In the genomic region with DNA sequence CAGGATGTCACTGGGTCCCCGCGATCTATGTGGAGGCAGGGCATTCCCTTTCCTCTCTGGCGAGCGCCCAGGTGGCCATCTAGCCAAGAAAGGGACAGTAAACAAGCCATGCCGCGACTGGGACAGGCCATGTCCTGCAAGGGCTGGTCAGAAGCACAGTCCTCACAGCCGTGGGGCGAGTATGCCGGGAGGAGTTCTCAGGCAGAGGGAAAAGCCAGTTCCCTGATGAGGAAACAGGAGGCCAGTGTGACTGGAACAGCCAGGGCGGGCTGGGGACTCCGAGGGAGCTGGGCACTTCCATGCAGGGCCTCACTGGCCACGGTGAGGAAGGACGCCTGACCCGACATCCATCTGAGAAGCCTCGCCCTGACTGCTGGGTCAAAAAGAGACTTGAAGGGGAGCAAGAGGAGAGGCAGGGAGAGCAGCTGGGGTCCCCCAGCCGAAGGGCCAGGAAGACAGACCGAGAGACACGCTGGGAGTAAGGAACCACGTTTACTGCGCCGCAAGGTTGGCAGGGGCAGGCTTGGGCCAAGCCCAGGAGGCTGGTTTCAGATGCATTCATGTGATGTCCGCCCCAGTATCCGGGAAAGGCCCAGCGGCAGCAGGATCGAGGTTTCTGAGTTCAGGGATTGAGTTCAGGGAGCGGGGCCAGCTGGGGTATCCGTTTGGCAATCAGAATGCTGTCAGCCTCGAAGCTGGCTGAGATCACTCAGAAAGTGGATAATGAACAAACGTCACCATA, we compare ENCODE assay signal across 17 cellular contexts. TPM values are rescaled to one million over a fixed set of nuclear protein-coding genes. Genes with fewer than 3 reads are reported as not detected.
DNase-seq lines count a peak whose midpoint lies in the region; ATAC-seq and TF ChIP-seq lines count a peak whose summit lies in the region.
"Had no signal": no experiment of that assay in that cellular context is flagged by ENCODE, and none has a peak within 500 bp of the region (broad histone marks: within the 10 kb centered on the region; RNA-seq: fewer than 3 reads in every experiment).

No MANE protein-coding gene starts in this region.

- H3K27ac ChIP-seq in psoas muscle = peak overlapping the region; percentile 74
- H3K27ac ChIP-seq: BLaER1, left lung, RWPE1 had no signal

- DNase-seq in G401 (ENCODE audit: low spot score) (peak; percentile 69), islet precursor cell (peak; percentile 60), psoas muscle (peak in 1 of 2 donors; percentile 54), NCI-H1930 (lab: John Stamatoyannopoulos, UW) (no peak), SHP77 treated with DMSO at 0.1 percent for 48 hours (lab: John Stamatoyannopoulos, UW) (no peak)
- no peak for DNase-seq in activated T-helper 1 cell treated with anti-CD3 and anti-CD28 coated beads, Interleukin-12 subunit alpha, Interleukin-12 subunit beta, Interleukin-2, Interleukin-4 antibody, amounts not matched to agents 30 ng/mL and 10 ng/mL and 1 ng/mL, durations not matched to agents 14 hours and 24 hours and 36 hours (ENCODE audit: low spot score)
- DNase-seq: activated CD4-positive, alpha-beta memory T cell treated with anti-CD3 and anti-CD28 coated beads for 36 hours; activated gamma-delta T cell; NCI-H1417; NCI-H2107 had no signal

- no peaks in the 10 kb centered on the region for H3K27me3 ChIP-seq in psoas muscle (ENCODE audit: insufficient read depth in 3 of 3, low read length in 2 of 3)
- H3K27me3 ChIP-seq: BLaER1 had no signal

- H3K9me3 Mint-ChIP-seq in brain = peaks cover 0 to 5% (median 0%) of the 10 kb centered on the region in 5 experiments
- H3K9me3 Mint-ChIP-seq in activated T-helper 1 cell treated with anti-CD3 and anti-CD28 coated beads, Interleukin-12 subunit alpha, Interleukin-12 subunit beta, Interleukin-2, Interleukin-4 antibody, amounts not matched to agents 30 ng/mL and 10 ng/mL and 1 ng/mL, durations not matched to agents 14 hours and 24 hours and 36 hours = no peaks in the 10 kb centered on the region
- H3K9me3 Mint-ChIP-seq: activated CD4-positive, alpha-beta memory T cell treated with anti-CD3 and anti-CD28 coated beads for 36 hours had no signal

- no peaks in the 10 kb centered on the region for H3K36me3 Mint-ChIP-seq in brain
- no peaks in the 10 kb centered on the region for H3K36me3 Mint-ChIP-seq in activated T-helper 1 cell treated with anti-CD3 and anti-CD28 coated beads, Interleukin-12 subunit alpha, Interleukin-12 subunit beta, Interleukin-2, Interleukin-4 antibody, amounts not matched to agents 30 ng/mL and 10 ng/mL and 1 ng/mL, durations not matched to agents 14 hours and 24 hours and 36 hours (ENCODE audit: low read depth)
- H3K36me3 Mint-ChIP-seq: activated CD4-positive, alpha-beta memory T cell treated with anti-CD3 and anti-CD28 coated beads for 36 hours had no signal

- peaks cover 5% of the 10 kb centered on the region for H3K27me3 Mint-ChIP-seq in brain
- H3K27me3 Mint-ChIP-seq in activated T-helper 1 cell treated with anti-CD3 and anti-CD28 coated beads, Interleukin-12 subunit alpha, Interleukin-12 subunit beta, Interleukin-2, Interleukin-4 antibody, amounts not matched to agents 30 ng/mL and 10 ng/mL and 1 ng/mL, durations not matched to agents 14 hours and 24 hours and 36 hours (ENCODE audit: insufficient read depth) = peaks cover 1% of the 10 kb centered on the region
- H3K27me3 Mint-ChIP-seq: activated CD4-positive, alpha-beta memory T cell treated with anti-CD3 and anti-CD28 coated beads for 36 hours had no signal

- H3K4me3 Mint-ChIP-seq in brain = no peak overlapping the region
- no peak overlapping the region for H3K4me3 Mint-ChIP-seq in activated T-helper 1 cell treated with anti-CD3 and anti-CD28 coated beads, Interleukin-12 subunit alpha, Interleukin-12 subunit beta, Interleukin-2, Interleukin-4 antibody, amounts not matched to agents 30 ng/mL and 10 ng/mL and 1 ng/mL, durations not matched to agents 14 hours and 24 hours and 36 hours
- H3K4me3 Mint-ChIP-seq: activated CD4-positive, alpha-beta memory T cell treated with anti-CD3 and anti-CD28 coated beads for 36 hours had no signal

- H3K36me3 ChIP-seq in psoas muscle (ENCODE audit: insufficient read depth in 1 of 2, low read depth in 1 of 2) = no peaks in the 10 kb centered on the region
- H3K36me3 ChIP-seq: BLaER1, left lung had no signal

- H3K9me3 ChIP-seq in psoas muscle = no peaks in the 10 kb centered on the region
- H3K9me3 ChIP-seq: BLaER1, left lung had no signal

- 41 to 51% (median 44%) methylated on average over 27 to 29 of the region's 29 CpGs for WGBS in psoas muscle, 3 donors

- intact Hi-C loops in psoas muscle (cut with DNase I) = loop anchor here in 1 of 2 donors (2.0 kb wide), 1 partner anchor 213 kb away; no protein-coding TSS in a partner anchor
- intact Hi-C loops in activated T-helper 1 cell treated with anti-CD3 and anti-CD28 coated beads, Interleukin-12 subunit alpha, Interleukin-12 subunit beta, Interleukin-2, Interleukin-4 antibody, amounts not matched to agents 30 ng/mL and 10 ng/mL and 1 ng/mL, durations not matched to agents 14 hours and 24 hours and 36 hours (cut with micrococcal nuclease) = no loop called here

- H3K4me1 Mint-ChIP-seq in brain = peaks cover 11% of the 10 kb centered on the region
- H3K4me1 Mint-ChIP-seq in activated T-helper 1 cell treated with anti-CD3 and anti-CD28 coated beads, Interleukin-12 subunit alpha, Interleukin-12 subunit beta, Interleukin-2, Interleukin-4 antibody, amounts not matched to agents 30 ng/mL and 10 ng/mL and 1 ng/mL, durations not matched to agents 14 hours and 24 hours and 36 hours (ENCODE audit: low read depth) = no peaks in the 10 kb centered on the region

- no peak for TF ChIP-seq CTCF in brain (conservative IDR thresholded peaks at IDR 0.05)
- no peak for TF ChIP-seq CTCF in psoas muscle (IDR thresholded peaks at IDR 0.05)

- in situ Hi-C loops in G401 (cut with HindIII; ENCODE audit: low sequenced_read_pairs) = no loop called here

- ATAC-seq in psoas muscle (peak; percentile 18 to 49 (median 33)), HG03460 (IDR thresholded peaks at IDR 0.05; ENCODE audit: unreplicated experiment) (no peak)
- ATAC-seq: left lung had no signal

- peak overlapping the region in 3 of 5 experiments; percentile 36 to 74 (median 61) for H3K27ac Mint-ChIP-seq in brain
- H3K27ac Mint-ChIP-seq in activated T-helper 1 cell treated with anti-CD3 and anti-CD28 coated beads, Interleukin-12 subunit alpha, Interleukin-12 subunit beta, Interleukin-2, Interleukin-4 antibody, amounts not matched to agents 30 ng/mL and 10 ng/mL and 1 ng/mL, durations not matched to agents 14 hours and 24 hours and 36 hours = no peak overlapping the region
- H3K27ac Mint-ChIP-seq: activated CD4-positive, alpha-beta memory T cell treated with anti-CD3 and anti-CD28 coated beads for 36 hours had no signal

- peak overlapping the region; percentile 22 for H3K4me3 ChIP-seq in psoas muscle
- H3K4me3 ChIP-seq: BLaER1, left lung had no signal

- H3K4me1 ChIP-seq in psoas muscle = peaks cover 24% of the 10 kb centered on the region
- H3K4me1 ChIP-seq: left lung had no signal

RNA-seq across cellular contexts. Expression of a gene that starts 15.0 kb away (rescaled TPM):
- 1.5 TPM in 1 of 2 replicates, not detected in the other for total RNA-seq in G401 (2014; rRNA removed; shearing (Covaris generic))
- 0.71 TPM for polyA plus RNA-seq in brain (ENCODE audit: insufficient read depth, low read depth, low replicate concordance)
- not detected for total RNA-seq in psoas muscle
- polyA plus RNA-seq in psoas muscle = under 1 TPM in 2 of 3 donors, not detected in 1; 0.03 TPM
- total RNA-seq in activated T-helper 1 cell treated with anti-CD3 and anti-CD28 coated beads, Interleukin-12 subunit alpha, Interleukin-12 subunit beta, Interleukin-2, Interleukin-4 antibody, amounts not matched to agents 30 ng/mL and 10 ng/mL and 1 ng/mL, durations not matched to agents 14 hours and 24 hours and 36 hours = not detected in 2 replicates
- total RNA-seq: activated CD4-positive, alpha-beta memory T cell treated with anti-CD3 and anti-CD28 coated beads for 36 hours; Daoy; urinary bladder had no signal

RNA-seq across cellular contexts. Expression of a gene that starts 15.3 kb away (rescaled TPM):
- total RNA-seq in G401 (2014; rRNA removed; shearing (Covaris generic)) = 9.4 and 11.4 TPM in 2 replicates
- polyA plus RNA-seq in brain (ENCODE audit: insufficient read depth, low read depth, low replicate concordance) = 5.5 TPM
- 1 to 10 TPM; 3.4 to 7.7 (median 5.0) TPM for total RNA-seq in psoas muscle
- polyA plus RNA-seq in psoas muscle = 1 to 10 TPM; 1.7 to 2.9 (median 2.1) TPM
- total RNA-seq in activated T-helper 1 cell treated with anti-CD3 and anti-CD28 coated beads, Interleukin-12 subunit alpha, Interleukin-12 subunit beta, Interleukin-2, Interleukin-4 antibody, amounts not matched to agents 30 ng/mL and 10 ng/mL and 1 ng/mL, durations not matched to agents 14 hours and 24 hours and 36 hours = 4.6 and 5.1 TPM in 2 replicates

RNA-seq across cellular contexts. Expression of a gene that starts 35.1 kb away (rescaled TPM):
- total RNA-seq in G401 (2014; rRNA removed; shearing (Covaris generic)) = 28.3 and 28.7 TPM in 2 replicates
- polyA plus RNA-seq in brain (ENCODE audit: insufficient read depth, low read depth, low replicate concordance) = 51.1 TPM
- 10 to 100 TPM; 20.1 to 37.7 (median 31.3) TPM for total RNA-seq in psoas muscle
- 10 to 100 TPM; 18.1 to 50.2 (median 30.7) TPM for polyA plus RNA-seq in psoas muscle
- 93.7 and 112 TPM in 2 replicates for total RNA-seq in activated T-helper 1 cell treated with anti-CD3 and anti-CD28 coated beads, Interleukin-12 subunit alpha, Interleukin-12 subunit beta, Interleukin-2, Interleukin-4 antibody, amounts not matched to agents 30 ng/mL and 10 ng/mL and 1 ng/mL, durations not matched to agents 14 hours and 24 hours and 36 hours

Comparison
In these comparisons a context has a peak if more than half of its experiments do, and no peak if none do; other contexts are left out.
1. DNase-seq: peak in G401 (single experiment) and islet precursor cell (single experiment); none in activated T-helper 1 cell treated with anti-CD3 and anti-CD28 coated beads, Interleukin-12 subunit alpha, Interleukin-12 subunit beta, Interleukin-2, Interleukin-4 antibody, amounts not matched to agents 30 ng/mL and 10 ng/mL and 1 ng/mL, durations not matched to agents 14 hours and 24 hours and 36 hours (single experiment), NCI-H1930 (0 of 2) and SHP77 treated with DMSO at 0.1 percent for 48 hours (single experiment).